In the genomic region with DNA sequence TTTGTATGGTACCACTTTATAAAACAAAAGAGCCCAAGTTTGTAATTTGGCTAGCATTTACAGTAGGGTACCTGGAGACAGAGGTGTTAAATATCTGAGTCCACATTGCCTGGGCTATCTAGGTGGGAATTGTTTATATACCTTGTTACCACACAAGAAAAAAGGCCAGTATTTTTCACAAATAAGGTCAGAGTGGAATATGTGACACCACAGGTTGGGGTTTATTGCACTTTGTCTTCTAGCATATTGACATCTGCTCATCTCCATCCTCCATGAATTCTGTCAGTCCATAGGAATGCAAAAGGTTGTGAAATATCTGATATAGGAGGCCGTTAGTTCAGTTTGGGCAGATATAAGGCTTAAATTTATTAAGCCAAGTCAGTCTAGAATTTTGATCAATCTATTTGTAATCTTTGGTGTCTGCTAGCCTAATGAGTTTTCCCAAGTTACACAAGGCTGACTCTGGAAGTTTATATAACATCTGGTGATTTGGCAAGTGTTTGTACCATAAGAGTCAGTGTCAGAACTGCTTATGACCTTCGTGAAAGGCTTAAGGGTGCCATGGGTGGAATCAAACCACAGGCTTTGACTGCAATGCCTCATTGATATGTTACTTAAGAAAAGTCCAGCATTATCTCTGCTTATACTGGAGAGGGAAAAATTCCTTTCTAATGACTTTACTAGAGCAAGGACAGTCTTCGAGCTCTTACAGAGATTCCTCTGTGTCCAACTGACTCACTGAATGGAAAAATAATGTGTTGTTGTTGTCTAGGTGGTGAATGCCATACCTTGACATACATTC, we compare ENCODE assay signal across 14 cellular contexts. TPM values are rescaled to one million over a fixed set of nuclear protein-coding genes. Genes with fewer than 3 reads are reported as not detected.
DNase-seq lines count a peak whose midpoint lies in the region; ATAC-seq, FAIRE-seq and TF ChIP-seq lines count a peak whose summit lies in the region.
"Had no signal": no experiment of that assay in that cellular context is flagged by ENCODE, and none has a peak within 500 bp of the region (broad histone marks: within the 10 kb centered on the region; RNA-seq: fewer than 3 reads in every experiment).

No MANE protein-coding gene starts in this region.

- no peak overlapping the region for H3K27ac Mint-ChIP-seq in WTC11
- H3K27ac Mint-ChIP-seq: activated T-helper 17 cell treated with anti-CD3 and anti-CD28 coated beads, Interleukin-2, amount 50 U/mL, for 72 hours had no signal

- no peaks in the 10 kb centered on the region for H3K27me3 Mint-ChIP-seq in WTC11 (ENCODE audit: low read depth)
- H3K27me3 Mint-ChIP-seq: activated T-helper 17 cell treated with anti-CD3 and anti-CD28 coated beads, Interleukin-2, amount 50 U/mL, for 72 hours had no signal

- H3K9me3 Mint-ChIP-seq in WTC11, result peaks cover 9% of the 10 kb centered on the region
- H3K9me3 Mint-ChIP-seq: activated T-helper 17 cell treated with anti-CD3 and anti-CD28 coated beads, Interleukin-2, amount 50 U/mL, for 72 hours had no signal

- DNase-seq in left ventricle myocardium superior (no peak), cardiac septum (ENCODE audit: low spot score) (no peak), WTC11 (ENCODE audit: low spot score) (no peak), foreskin keratinocyte (peak; percentile 59 to 79), urothelium cell line (ENCODE audit: low spot score) (peak; percentile 54), NCI-H2029 (lab: John Stamatoyannopoulos, UW) (no peak), posterior cingulate gyrus (no peak), erythroblast (lab: John Stamatoyannopoulos, UW) (no peak)
- DNase-seq: caudate nucleus, DMS79 treated with DMSO at 0.1 percent for 48 hours, NCI-H1417 had no signal

- no peaks in the 10 kb centered on the region for H3K27me3 ChIP-seq in foreskin keratinocyte

- no peak overlapping the region for H3K4me3 Mint-ChIP-seq in WTC11
- H3K4me3 Mint-ChIP-seq: activated T-helper 17 cell treated with anti-CD3 and anti-CD28 coated beads, Interleukin-2, amount 50 U/mL, for 72 hours had no signal

- no peaks in the 10 kb centered on the region for H3K36me3 Mint-ChIP-seq in WTC11

- POLR2A ChIA-PET in WTC11 (lab: Charles Lee), result no interaction called here

- peak; percentile 38 for ATAC-seq in left ventricle myocardium superior
- ATAC-seq in WTC11, result no peak
- ATAC-seq in foreskin keratinocyte, result peak; percentile 73
- ATAC-seq: activated T-helper 17 cell treated with anti-CD3 and anti-CD28 coated beads, Interleukin-2, amount 50 U/mL, for 72 hours had no signal

- intact Hi-C loops in left ventricle myocardium superior (cut with micrococcal nuclease), result no loop called here
- intact Hi-C loops in cardiac septum (cut with DNase I), result no loop called here
- intact Hi-C loops in posterior cingulate gyrus (cut with DNase I), result no loop called here

- CTCF ChIA-PET in WTC11 (lab: Charles Lee), result no interaction called here

- H3K4me1 ChIP-seq in foreskin keratinocyte, result peaks cover 32% of the 10 kb centered on the region

- TF ChIP-seq POLR2A in erythroblast (IDR thresholded peaks at IDR 0.05; ENCODE audit: low read length), result no peak

- H3K27ac ChIP-seq in foreskin keratinocyte, result peak overlapping the region; percentile 28

- FAIRE-seq in urothelium cell line (lab: Jason Lieb, UNC), result no peak
- FAIRE-seq: frontal cortex had no signal

- TF ChIP-seq CTCF in WTC11 (IDR thresholded peaks at IDR 0.05) (no peak), foreskin keratinocyte (conservative IDR thresholded peaks at IDR 0.05) (no peak)

- no peaks in the 10 kb centered on the region for H3K4me1 Mint-ChIP-seq in WTC11
- H3K4me1 Mint-ChIP-seq: activated T-helper 17 cell treated with anti-CD3 and anti-CD28 coated beads, Interleukin-2, amount 50 U/mL, for 72 hours had no signal

TF ChIP-seq in WTC11, 78 proteins besides CTCF, POLR2A, EP300 and RAD21:
- TF ChIP-seq SMAD3 (CRISPR knock-in tag; IDR thresholded peaks at IDR 0.05; ENCODE audit: borderline replicate concordance) (no peak), GABPB1 (CRISPR knock-in tag; IDR thresholded peaks at IDR 0.05) (0 out of 2 replicates have a peak, but pooled peaks have one; percentile 14), GRHL2 (CRISPR knock-in tag; IDR thresholded peaks at IDR 0.05; ENCODE audit: insufficient replicate concordance, severe bottlenecking) (no peak)

RNA-seq across cellular contexts. Expression of a gene that starts 11.3 kb away (rescaled TPM):
- total RNA-seq in left ventricle myocardium superior (6.7 TPM), cardiac septum (3.4 TPM), WTC11 (2021) (2.7 to 3.6 TPM (median 2.7 TPM) in 3 replicates), foreskin keratinocyte (0.99 and 2.8 TPM in 2 replicates)
- 0.43 and 1.00 TPM in 2 replicates for polyA plus RNA-seq in foreskin keratinocyte
- polyA plus RNA-seq: neural cell had no signal

Comparison
In these comparisons a context has a peak if more than half of its experiments do, and no peak if none do; other contexts are left out.
1. DNase-seq: peak in foreskin keratinocyte (2 of 2) and urothelium cell line (single experiment); none in left ventricle myocardium superior (single experiment), cardiac septum (single experiment), WTC11 (single experiment), NCI-H2029 (single experiment), posterior cingulate gyrus (0 of 10) and erythroblast (0 of 2).